13 cellular contexts compared by ENCODE assay signal in genomic region chr22:49415219-49415951, GRCh38.
"Had no signal": no experiment of that assay in that cellular context is flagged by ENCODE, and none has a peak within 500 bp of the region (broad histone marks: within the 10 kb centered on the region; RNA-seq: fewer than 3 reads in every experiment).

No MANE protein-coding gene starts in this region.

- H3K4me3 ChIP-seq: cardiac muscle cell, left lung, stomach, thoracic aorta had no signal

- H3K27me3 ChIP-seq: cardiac muscle cell, foreskin keratinocyte had no signal

- DNase-seq: activated CD4-positive, alpha-beta T cell treated with anti-CD3 and anti-CD28 coated beads for 48 hours; activated CD8-positive, alpha-beta memory T cell treated with anti-CD3 and anti-CD28 coated beads, Interleukin-2, amount 50 U/mL, for 48 hours; activated CD8-positive, alpha-beta T cell treated with anti-CD3 and anti-CD28 coated beads, Interleukin-2, amount 10 ng/mL, durations not matched to agents 7 days and 5 days; activated naive CD4-positive, alpha-beta T cell treated with Interleukin-2 at 50 U/mL for 16 hours; foreskin keratinocyte; left lung; mesenchymal stem cell; small intestine; stomach had no signal

- H3K36me3 ChIP-seq: cardiac muscle cell, left lung, stomach, thoracic aorta had no signal

- H3K4me1 ChIP-seq: foreskin keratinocyte, left lung, parathyroid adenoma, stomach had no signal

- ATAC-seq: activated CD8-positive, alpha-beta T cell treated with anti-CD3 and anti-CD28 coated beads, Interleukin-2, amount 10 ng/mL, durations not matched to agents 7 days and 5 days; foreskin keratinocyte; left lung; WTC11 had no signal

- H2AFZ ChIP-seq: parathyroid adenoma had no signal

- H3K27ac ChIP-seq: cardiac muscle cell, foreskin keratinocyte, left lung, parathyroid adenoma, stomach, thoracic aorta had no signal

- H3K9me3 ChIP-seq: left lung, thoracic aorta had no signal

- H3K79me2 ChIP-seq: parathyroid adenoma had no signal
